8 cellular contexts compared by ENCODE assay signal in the genomic region with DNA sequence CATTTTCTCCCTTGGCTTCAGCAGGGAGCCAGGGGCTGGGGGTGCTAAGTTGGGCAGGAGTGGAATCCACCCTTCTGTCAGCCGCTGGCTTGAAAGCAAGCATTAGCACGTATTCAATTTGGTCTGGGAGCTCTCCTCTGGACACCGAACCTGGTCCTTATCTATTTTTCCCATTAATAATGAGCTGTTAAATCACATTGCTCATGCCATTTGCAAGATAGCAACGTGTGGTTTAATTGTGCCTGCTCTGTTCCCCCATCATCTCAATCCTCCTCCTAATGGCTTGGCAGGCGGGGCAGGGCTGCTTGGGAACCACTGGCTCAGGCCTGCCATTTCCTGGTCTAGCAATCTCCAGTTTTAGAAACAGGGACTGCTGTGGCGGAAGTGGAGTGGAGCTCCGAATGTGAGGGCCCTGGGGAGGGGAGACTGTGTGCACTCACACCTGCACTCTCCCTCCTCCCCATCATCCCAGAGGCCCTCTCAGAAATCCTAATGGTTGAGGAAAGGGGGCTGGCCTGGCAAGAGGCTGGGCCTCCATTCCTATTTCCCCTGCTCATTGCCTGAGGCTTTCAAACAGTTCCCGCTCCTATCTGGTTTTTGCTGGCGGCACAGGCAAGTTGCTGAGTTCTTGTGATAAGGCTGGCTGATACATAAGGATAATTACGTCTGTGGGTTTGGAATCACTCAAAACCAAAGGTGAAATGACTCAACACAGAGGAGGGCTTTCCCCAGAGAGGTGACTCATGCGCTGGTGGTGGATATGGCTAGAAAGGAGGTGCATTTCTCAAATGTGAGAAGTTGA.
DNase-seq lines count a peak whose midpoint lies in the region; ATAC-seq and TF ChIP-seq lines count a peak whose summit lies in the region.

No MANE protein-coding gene starts in this region.

- peak overlapping the region in 6 of 10 donors; percentile 7 to 70 (median 52) for H3K27ac ChIP-seq in heart right ventricle

- H3K27ac Mint-ChIP-seq in activated CD4-positive, alpha-beta memory T cell treated with anti-CD3 and anti-CD28 coated beads for 36 hours: peak overlapping the region; percentile 18

- H3K9me3 ChIP-seq in heart right ventricle: no peaks in the 10 kb centered on the region

- peaks cover 15% of the 10 kb centered on the region for H3K4me1 Mint-ChIP-seq in activated CD4-positive, alpha-beta memory T cell treated with anti-CD3 and anti-CD28 coated beads for 36 hours (ENCODE audit: low read depth)

- ATAC-seq in GM21390 (IDR thresholded peaks at IDR 0.05; ENCODE audit: unreplicated experiment) (peak; percentile 92), HG03558 (IDR thresholded peaks at IDR 0.05; ENCODE audit: extremely low read depth, unreplicated experiment) (peak; percentile 98), heart right ventricle (peak; percentile 38 to 93 (median 82))

- H3K4me3 ChIP-seq in heart right ventricle: no peak overlapping the region

- peaks cover 0 to 16% (median 8%) of the 10 kb centered on the region in 9 donors for H3K4me1 ChIP-seq in heart right ventricle

- POLR2A ChIA-PET in activated CD4-positive, alpha-beta memory T cell treated with anti-CD3 and anti-CD28 coated beads for 36 hours (lab: Charles Lee): interaction anchor here (0.7 to 1.3 kb wide), 2 partner anchors 47 to 381 kb away, joined by 3 read pairs; a partner anchor contains a TSS

- no peaks in the 10 kb centered on the region for H3K27me3 ChIP-seq in heart right ventricle

- no peaks in the 10 kb centered on the region for H3K36me3 Mint-ChIP-seq in activated CD4-positive, alpha-beta memory T cell treated with anti-CD3 and anti-CD28 coated beads for 36 hours

- intact Hi-C loops in activated CD4-positive, alpha-beta memory T cell treated with anti-CD3 and anti-CD28 coated beads for 36 hours (cut with micrococcal nuclease): loop anchor here (1.0 to 10.0 kb wide), 6 partner anchors 48 to 533 kb away; a partner anchor contains a TSS
- intact Hi-C loops in heart right ventricle (cut with DNase I): loop anchor here in 1 of 10 donors (5.0 kb wide), 1 partner anchor 85 kb away; no protein-coding TSS in a partner anchor

- H3K9me3 Mint-ChIP-seq in activated CD4-positive, alpha-beta memory T cell treated with anti-CD3 and anti-CD28 coated beads for 36 hours: no peaks in the 10 kb centered on the region

- CTCF ChIA-PET in activated CD4-positive, alpha-beta memory T cell treated with anti-CD3 and anti-CD28 coated beads for 36 hours (lab: Charles Lee): interaction anchor here (0.6 kb wide), 1 partner anchor 105 kb away, joined by 3 read pairs; no protein-coding TSS in a partner anchor

- TF ChIP-seq CTCF in heart right ventricle (IDR thresholded peaks at IDR 0.05): no peak

- no peak overlapping the region for H3K4me3 Mint-ChIP-seq in activated CD4-positive, alpha-beta memory T cell treated with anti-CD3 and anti-CD28 coated beads for 36 hours

- no peaks in the 10 kb centered on the region for H3K36me3 ChIP-seq in heart right ventricle

- WGBS in heart right ventricle, 2 donors: 33 to 52% methylated on average over 11 of the region's 11 CpGs

- H3K27me3 Mint-ChIP-seq in activated CD4-positive, alpha-beta memory T cell treated with anti-CD3 and anti-CD28 coated beads for 36 hours: peaks cover 51% of the 10 kb centered on the region

- DNase-seq in GM04503 (ENCODE audit: low read depth) (peak; percentile 75), heart right ventricle (peak; percentile 31 to 45), SKM-1 (lab: John Stamatoyannopoulos, UW; ENCODE audit: unreplicated experiment) (no peak), NCI-H345 treated with DMSO at 0.1 percent for 48 hours (lab: John Stamatoyannopoulos, UW; ENCODE audit: unreplicated experiment) (no peak)
- peak; percentile 85 for DNase-seq in activated CD4-positive, alpha-beta memory T cell treated with anti-CD3 and anti-CD28 coated beads for 36 hours
- peak; percentile 7 for DNase-seq in stimulated activated CD8-positive, alpha-beta memory T cell treated with anti-CD3 and anti-CD28 coated beads, Interleukin-4, amount 100 ng/mL, for 24 hours (ENCODE audit: low read depth)

Comparison
In these comparisons a context has a peak if more than half of its experiments do, and no peak if none do; other contexts are left out.
1. DNase-seq: peak in GM04503 (single experiment), activated CD4-positive, alpha-beta memory T cell treated with anti-CD3 and anti-CD28 coated beads for 36 hours (single experiment), heart right ventricle (2 of 2) and stimulated activated CD8-positive, alpha-beta memory T cell treated with anti-CD3 and anti-CD28 coated beads, Interleukin-4, amount 100 ng/mL, for 24 hours (single experiment); none in SKM-1 (single experiment) and NCI-H345 treated with DMSO at 0.1 percent for 48 hours (single experiment).
2. Peak in every context shown above with its lines, with median percentiles within 50 percentile points of each other: ATAC-seq.